8 cellular contexts compared by ENCODE assay signal in the genomic region with DNA sequence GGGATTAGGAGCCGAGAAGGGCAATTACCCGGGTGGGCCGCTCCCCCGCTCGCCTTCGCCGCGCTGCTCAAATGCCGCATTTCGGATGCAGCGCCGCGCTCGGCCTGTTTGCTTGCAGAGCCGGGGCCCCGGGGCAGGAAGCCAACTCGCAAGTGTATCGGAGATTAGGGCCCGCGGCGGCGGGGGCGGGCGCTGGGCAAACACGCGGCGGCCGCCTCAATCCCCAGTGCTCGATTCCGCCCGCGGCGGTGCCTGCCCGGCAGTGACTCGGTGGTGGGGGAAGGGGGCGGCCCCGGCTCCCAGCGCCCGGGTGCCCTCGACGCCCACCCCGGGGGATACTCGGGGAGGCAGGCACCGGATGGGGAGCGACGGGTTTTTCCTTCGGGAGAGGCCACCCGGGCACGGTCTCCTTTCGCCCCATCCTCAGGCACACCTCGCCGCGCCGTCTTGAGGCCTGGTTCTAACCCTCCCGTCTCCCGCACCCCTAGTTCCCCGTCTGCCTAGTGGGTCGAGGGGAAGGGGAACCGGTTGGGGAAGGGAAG. TPM values are rescaled to one million over a fixed set of nuclear protein-coding genes. Genes with fewer than 3 reads are reported as not detected.
DNase-seq lines count a peak whose midpoint lies in the region; ATAC-seq and TF ChIP-seq lines count a peak whose summit lies in the region.

No MANE protein-coding gene starts in this region.

- POLR2A ChIA-PET in GM10248 (lab: Yijun Ruan, JAX): no interaction called here
- POLR2A ChIA-PET in RWPE1 (lab: Yijun Ruan, JAX; ENCODE audit: low non-redundant PET): no interaction called here

- peaks cover 21 to 31% of the 10 kb centered on the region in 2 donors for H3K4me1 ChIP-seq in left lung

- ATAC-seq in left lung (peak; percentile 25), HG03280 (IDR thresholded peaks at IDR 0.05; ENCODE audit: unreplicated experiment) (no peak)

- DNase-seq in GM10248 (ENCODE audit: extremely low spot score) (peak; percentile 63), NCI-H1105 (lab: John Stamatoyannopoulos, UW) (peak; percentile 62), dermis blood vessel endothelial cell (peak; percentile 75), left lung (peak; percentile 76 to 91), RWPE1 (ENCODE audit: low spot score) (no peak)
- DNase-seq in activated CD4-positive, alpha-beta T cell treated with anti-CD3 and anti-CD28 coated beads, Interleukin-2, amount 50 U/mL, for 24 hours (ENCODE audit: low read depth in 1 of 2, low spot score in 1 of 2): peak; percentile 44 to 47
- DNase-seq in stimulated activated CD4-positive, alpha-beta T cell treated with anti-CD3 and anti-CD28 coated beads, Interleukin-2, amount 100 ng/mL, for 48 hours: peak; percentile 48 to 68

- H3K4me3 ChIP-seq in left lung: peak overlapping the region; percentile 23 to 56

- intact Hi-C loops in left lung (cut with DNase I): no loop called here

- H3K36me3 ChIP-seq in left lung: no peaks in the 10 kb centered on the region

- no peak for TF ChIP-seq CTCF in GM10248 (IDR thresholded peaks at IDR 0.05; ENCODE audit: control extremely low read depth, extremely low read depth, low read depth, missing control alignments)
- no peak for TF ChIP-seq CTCF in left lung (IDR thresholded peaks at IDR 0.05)
- TF ChIP-seq CTCF in RWPE1 (conservative IDR thresholded peaks at IDR 0.05; ENCODE audit: low read depth): no peak

- H3K27ac ChIP-seq in left lung: no peak overlapping the region
- H3K27ac ChIP-seq in RWPE1: no peak overlapping the region

- H3K9me3 ChIP-seq in left lung: no peaks in the 10 kb centered on the region

- CTCF ChIA-PET in GM10248 (lab: Yijun Ruan, JAX): interaction anchor here (1.4 to 5.9 kb wide), 12 partner anchors 12 to 283 kb away, joined by 8 to 136 read pairs (median 26); a partner anchor contains a TSS
- CTCF ChIA-PET in RWPE1 (lab: Yijun Ruan, JAX): interaction anchor here (0.6 to 1.8 kb wide), 4 partner anchors 79 to 288 kb away, joined by 3 to 12 read pairs (median 4); a partner anchor contains a TSS

- peaks cover 7 to 81% of the 10 kb centered on the region in 2 donors for H3K27me3 ChIP-seq in left lung

RNA-seq across cellular contexts. Expression of a gene that starts 26.6 kb away (rescaled TPM):
- not detected in 2 replicates for total RNA-seq in dermis blood vessel endothelial cell
- not detected for total RNA-seq in left lung

RNA-seq across cellular contexts. Expression of a gene that starts 38.3 kb away (rescaled TPM):
- total RNA-seq in dermis blood vessel endothelial cell (22.6 and 26.5 TPM in 2 replicates), left lung (10 to 100 TPM; 12.1 to 18.0 TPM)

RNA-seq across cellular contexts. Expression of a gene that starts 57.3 kb away (rescaled TPM):
- total RNA-seq in dermis blood vessel endothelial cell (19.8 and 29.4 TPM in 2 replicates), left lung (10 to 100 TPM; 23.1 to 23.3 TPM)

RNA-seq across cellular contexts. Expression of a gene that starts 58.4 kb away (rescaled TPM):
- total RNA-seq in dermis blood vessel endothelial cell (338 and 453 TPM in 2 replicates), left lung (100 to 1,000 TPM; 177 to 226 TPM)
